In genomic region chr3:189914799-189915198, GRCh38 we compare ENCODE assay signal across 12 cellular contexts.
DNase-seq lines count a peak whose midpoint lies in the region; ATAC-seq and TF ChIP-seq lines count a peak whose summit lies in the region.
"Had no signal": no experiment of that assay in that cellular context is flagged by ENCODE, and none has a peak within 500 bp of the region (broad histone marks: within the 10 kb centered on the region; RNA-seq: fewer than 3 reads in every experiment).

No MANE protein-coding gene starts in this region.

- no peak for TF ChIP-seq CTCF in epithelial cell of proximal tubule (conservative IDR thresholded peaks at IDR 0.05; ENCODE audit: low read depth, low read length)

- H3K36me3 ChIP-seq in skeletal muscle satellite cell (ENCODE audit: insufficient read depth, low read length): no peaks in the 10 kb centered on the region

- H3K27me3 ChIP-seq in skeletal muscle satellite cell (ENCODE audit: control insufficient read depth, insufficient read depth, low read length): no peaks in the 10 kb centered on the region

- H3K4me1 ChIP-seq in skeletal muscle satellite cell (ENCODE audit: control insufficient read depth, insufficient read depth, low read length): peaks cover 21% of the 10 kb centered on the region

- H3K4me3 ChIP-seq in epithelial cell of proximal tubule (ENCODE audit: low read depth, low read length) (no peak overlapping the region), skeletal muscle satellite cell (ENCODE audit: low read length) (no peak overlapping the region)

- DNase-seq in activated CD4-positive, alpha-beta T cell treated with anti-CD3 and anti-CD28 coated beads for 48 hours: peak; percentile 23
- DNase-seq in activated CD4-positive, alpha-beta T cell treated with anti-CD3 and anti-CD28 coated beads for 1 hour: no peak
- DNase-seq in OCI-M1 (lab: John Stamatoyannopoulos, UW): peak; percentile 10
- DNase-seq in epithelial cell of proximal tubule (ENCODE audit: low read depth): peak; percentile 91
- DNase-seq in T-helper 1 cell: no peak
- DNase-seq in NCI-H1436 (lab: John Stamatoyannopoulos, UW): no peak
- DNase-seq: activated effector memory CD4-positive, alpha-beta T cell treated with anti-CD3 and anti-CD28 coated beads, Interleukin-2, amount 50 U/mL, for 16 hours; endodermal cell; NCI-H2029 treated with DMSO at 0.1 percent for 48 hours; stimulated activated CD4-positive, alpha-beta T cell treated with anti-CD3 and anti-CD28 coated beads, Interleukin-2, amount 100 ng/mL, for 48 hours had no signal

- H3K9me3 ChIP-seq in skeletal muscle satellite cell (replicated peaks; ENCODE audit: low read length): no peaks in the 10 kb centered on the region

- no peak for ATAC-seq in GM21423 (IDR thresholded peaks at IDR 0.05; ENCODE audit: unreplicated experiment)

- H3K4me2 ChIP-seq in skeletal muscle satellite cell (ENCODE audit: low read length): peak overlapping the region; percentile 29

- no peak overlapping the region for H3K9ac ChIP-seq in skeletal muscle satellite cell (ENCODE audit: low read depth, low read length)

Comparison
In these comparisons a context has a peak if more than half of its experiments do, and no peak if none do; other contexts are left out.
1. DNase-seq: peak in activated CD4-positive, alpha-beta T cell treated with anti-CD3 and anti-CD28 coated beads for 48 hours (single experiment), OCI-M1 (single experiment) and epithelial cell of proximal tubule (single experiment); none in activated CD4-positive, alpha-beta T cell treated with anti-CD3 and anti-CD28 coated beads for 1 hour (single experiment), T-helper 1 cell (0 of 5) and NCI-H1436 (single experiment).